21 cellular contexts compared by ENCODE assay signal in genomic region chr3:33865133-33865532, GRCh38.
DNase-seq lines count a peak whose midpoint lies in the region; ATAC-seq, FAIRE-seq and TF ChIP-seq lines count a peak whose summit lies in the region.
"Had no signal": no experiment of that assay in that cellular context is flagged by ENCODE, and none has a peak within 500 bp of the region (broad histone marks: within the 10 kb centered on the region; RNA-seq: fewer than 3 reads in every experiment).

No MANE protein-coding gene starts in this region.

- WGBS in esophagus squamous epithelium, 2 donors: 86 to 94% methylated on average over 4 of the region's 4 CpGs

- H3K27me3 Mint-ChIP-seq in WTC11 (ENCODE audit: low read depth): no peaks in the 10 kb centered on the region
- H3K27me3 Mint-ChIP-seq: CD4-positive, alpha-beta memory T cell; CD4-positive, CD25-positive, alpha-beta regulatory T cell; CD8-positive, alpha-beta memory T cell had no signal

- FAIRE-seq in GM12892 (lab: Jason Lieb, UNC): peak; percentile 62
- FAIRE-seq: D721Med, GM12891, GM18507 had no signal

- POLR2A ChIA-PET in WTC11 (lab: Charles Lee): no interaction called here

- H3K36me3 ChIP-seq in esophagus squamous epithelium: peaks cover 0 to 93% (median 9%) of the 10 kb centered on the region in 3 donors
- H3K36me3 ChIP-seq: BE2C had no signal

- ATAC-seq in WTC11 (peak; percentile 52), GM18873 (IDR thresholded peaks at IDR 0.05; ENCODE audit: low FRiP score, unreplicated experiment) (no peak), HG03565 (IDR thresholded peaks at IDR 0.05; ENCODE audit: unreplicated experiment) (no peak)

- CTCF ChIA-PET in WTC11 (lab: Charles Lee): interaction anchor here (0.8 to 1.2 kb wide), 2 partner anchors 11 to 19 kb away, joined by 3 read pairs; no protein-coding TSS in a partner anchor

- intact Hi-C loops in esophagus squamous epithelium (cut with DNase I): no loop called here

- peaks cover 22% of the 10 kb centered on the region for H3K36me3 Mint-ChIP-seq in WTC11

- H3K9me3 ChIP-seq in esophagus squamous epithelium: no peaks in the 10 kb centered on the region
- H3K9me3 ChIP-seq: BE2C, BLaER1 had no signal

- H3K4me3 ChIP-seq in esophagus squamous epithelium: no peak overlapping the region
- H3K4me3 ChIP-seq: BLaER1 had no signal

- H3K27me3 ChIP-seq in esophagus squamous epithelium: no peaks in the 10 kb centered on the region
- H3K27me3 ChIP-seq: BE2C, BLaER1 had no signal

- no peak overlapping the region for H3K27ac Mint-ChIP-seq in WTC11
- H3K27ac Mint-ChIP-seq: CD14-positive monocyte had no signal

- H3K4me3 Mint-ChIP-seq in WTC11: no peak overlapping the region
- H3K4me3 Mint-ChIP-seq: CD14-positive monocyte; CD4-positive, alpha-beta memory T cell; CD4-positive, CD25-positive, alpha-beta regulatory T cell; CD8-positive, alpha-beta memory T cell had no signal

- H3K4me1 ChIP-seq in esophagus squamous epithelium: no peaks in the 10 kb centered on the region
- H3K4me1 ChIP-seq: BE2C, BLaER1 had no signal

- no peak for TF ChIP-seq POLR2A in GM12892 (IDR thresholded peaks at IDR 0.05; ENCODE audit: low read depth, low read length)
- no peak for TF ChIP-seq POLR2A in esophagus squamous epithelium (IDR thresholded peaks at IDR 0.05)

- no peak overlapping the region for H3K27ac ChIP-seq in esophagus squamous epithelium
- H3K27ac ChIP-seq: BLaER1 had no signal

- no peaks in the 10 kb centered on the region for H3K4me1 Mint-ChIP-seq in WTC11
- H3K4me1 Mint-ChIP-seq: CD14-positive monocyte; CD8-positive, alpha-beta memory T cell had no signal

- TF ChIP-seq CTCF in WTC11 (IDR thresholded peaks at IDR 0.05): no peak
- no peak for TF ChIP-seq CTCF in esophagus squamous epithelium (IDR thresholded peaks at IDR 0.05)

- H3K9me3 Mint-ChIP-seq in WTC11: no peaks in the 10 kb centered on the region
- H3K9me3 Mint-ChIP-seq: CD14-positive monocyte; CD4-positive, alpha-beta memory T cell; CD4-positive, CD25-positive, alpha-beta regulatory T cell; CD8-positive, alpha-beta memory T cell had no signal

- peak; percentile 16 for DNase-seq in D341Med (ENCODE audit: low spot score)
- DNase-seq in GM12892 (ENCODE audit: insufficient read length): no peak
- DNase-seq in WTC11 (ENCODE audit: low spot score): no peak
- no peak for DNase-seq in esophagus squamous epithelium (lab: John Stamatoyannopoulos, UW)
- DNase-seq: 8988T; ACHN; BE2C; C1 segment of cervical spinal cord; CD4-positive, alpha-beta memory T cell; CD4-positive, CD25-positive, alpha-beta regulatory T cell; CD8-positive, alpha-beta memory T cell; COR-L47; DMS79 treated with DMSO at 0.1 percent for 48 hours; GF-D8 had no signal

TF ChIP-seq in WTC11, 78 proteins besides CTCF, POLR2A, EP300 and RAD21:
- TF ChIP-seq PRDM15 (CRISPR knock-in tag; IDR thresholded peaks at IDR 0.05): no peak
- TF ChIP-seq NFE2L1 (CRISPR knock-in tag; IDR thresholded peaks at IDR 0.05): no peak
- no peak for TF ChIP-seq ZNF138 (CRISPR knock-in tag; conservative IDR thresholded peaks at IDR 0.05)
- TF ChIP-seq MLX (CRISPR knock-in tag; IDR thresholded peaks at IDR 0.05): no peak
- TF ChIP-seq, protein P1, sequence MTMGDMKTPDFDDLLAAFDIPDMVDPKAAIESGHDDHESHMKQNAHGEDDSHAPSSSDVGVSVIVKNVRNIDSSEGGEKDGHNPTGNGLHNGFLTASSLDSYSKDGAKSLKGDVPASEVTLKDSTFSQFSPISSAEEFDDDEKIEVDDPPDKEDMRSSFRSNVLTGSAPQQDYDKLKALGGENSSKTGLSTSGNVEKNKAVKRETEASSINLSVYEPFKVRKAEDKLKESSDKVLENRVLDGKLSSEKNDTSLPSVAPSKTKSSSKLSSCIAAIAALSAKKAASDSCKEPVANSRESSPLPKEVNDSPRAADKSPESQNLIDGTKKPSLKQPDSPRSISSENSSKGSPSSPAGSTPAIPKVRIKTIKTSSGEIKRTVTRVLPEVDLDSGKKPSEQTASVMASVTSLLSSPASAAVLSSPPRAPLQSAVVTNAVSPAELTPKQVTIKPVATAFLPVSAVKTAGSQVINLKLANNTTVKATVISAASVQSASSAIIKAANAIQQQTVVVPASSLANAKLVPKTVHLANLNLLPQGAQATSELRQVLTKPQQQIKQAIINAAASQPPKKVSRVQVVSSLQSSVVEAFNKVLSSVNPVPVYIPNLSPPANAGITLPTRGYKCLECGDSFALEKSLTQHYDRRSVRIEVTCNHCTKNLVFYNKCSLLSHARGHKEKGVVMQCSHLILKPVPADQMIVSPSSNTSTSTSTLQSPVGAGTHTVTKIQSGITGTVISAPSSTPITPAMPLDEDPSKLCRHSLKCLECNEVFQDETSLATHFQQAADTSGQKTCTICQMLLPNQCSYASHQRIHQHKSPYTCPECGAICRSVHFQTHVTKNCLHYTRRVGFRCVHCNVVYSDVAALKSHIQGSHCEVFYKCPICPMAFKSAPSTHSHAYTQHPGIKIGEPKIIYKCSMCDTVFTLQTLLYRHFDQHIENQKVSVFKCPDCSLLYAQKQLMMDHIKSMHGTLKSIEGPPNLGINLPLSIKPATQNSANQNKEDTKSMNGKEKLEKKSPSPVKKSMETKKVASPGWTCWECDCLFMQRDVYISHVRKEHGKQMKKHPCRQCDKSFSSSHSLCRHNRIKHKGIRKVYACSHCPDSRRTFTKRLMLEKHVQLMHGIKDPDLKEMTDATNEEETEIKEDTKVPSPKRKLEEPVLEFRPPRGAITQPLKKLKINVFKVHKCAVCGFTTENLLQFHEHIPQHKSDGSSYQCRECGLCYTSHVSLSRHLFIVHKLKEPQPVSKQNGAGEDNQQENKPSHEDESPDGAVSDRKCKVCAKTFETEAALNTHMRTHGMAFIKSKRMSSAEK (CRISPR knock-in tag; IDR thresholded peaks at IDR 0.05; ENCODE audit: borderline replicate concordance): no peak
- no peak for TF ChIP-seq JAZF1 (CRISPR knock-in tag; IDR thresholded peaks at IDR 0.05)
- TF ChIP-seq, protein P2, sequence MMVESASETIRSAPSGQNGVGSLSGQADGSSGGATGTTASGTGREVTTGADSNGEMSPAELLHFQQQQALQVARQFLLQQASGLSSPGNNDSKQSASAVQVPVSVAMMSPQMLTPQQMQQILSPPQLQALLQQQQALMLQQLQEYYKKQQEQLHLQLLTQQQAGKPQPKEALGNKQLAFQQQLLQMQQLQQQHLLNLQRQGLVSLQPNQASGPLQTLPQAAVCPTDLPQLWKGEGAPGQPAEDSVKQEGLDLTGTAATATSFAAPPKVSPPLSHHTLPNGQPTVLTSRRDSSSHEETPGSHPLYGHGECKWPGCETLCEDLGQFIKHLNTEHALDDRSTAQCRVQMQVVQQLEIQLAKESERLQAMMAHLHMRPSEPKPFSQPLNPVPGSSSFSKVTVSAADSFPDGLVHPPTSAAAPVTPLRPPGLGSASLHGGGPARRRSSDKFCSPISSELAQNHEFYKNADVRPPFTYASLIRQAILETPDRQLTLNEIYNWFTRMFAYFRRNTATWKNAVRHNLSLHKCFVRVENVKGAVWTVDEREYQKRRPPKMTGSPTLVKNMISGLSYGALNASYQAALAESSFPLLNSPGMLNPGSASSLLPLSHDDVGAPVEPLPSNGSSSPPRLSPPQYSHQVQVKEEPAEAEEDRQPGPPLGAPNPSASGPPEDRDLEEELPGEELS (CRISPR knock-in tag; IDR thresholded peaks at IDR 0.05): no peak
- TF ChIP-seq TCF7 (CRISPR knock-in tag; IDR thresholded peaks at IDR 0.05; ENCODE audit: low read depth): no peak
- TF ChIP-seq MXD4 (CRISPR knock-in tag; IDR thresholded peaks at IDR 0.05; ENCODE audit: borderline replicate concordance): no peak
- TF ChIP-seq NR1H2 (CRISPR knock-in tag; IDR thresholded peaks at IDR 0.05): no peak
- TF ChIP-seq, protein P3, sequence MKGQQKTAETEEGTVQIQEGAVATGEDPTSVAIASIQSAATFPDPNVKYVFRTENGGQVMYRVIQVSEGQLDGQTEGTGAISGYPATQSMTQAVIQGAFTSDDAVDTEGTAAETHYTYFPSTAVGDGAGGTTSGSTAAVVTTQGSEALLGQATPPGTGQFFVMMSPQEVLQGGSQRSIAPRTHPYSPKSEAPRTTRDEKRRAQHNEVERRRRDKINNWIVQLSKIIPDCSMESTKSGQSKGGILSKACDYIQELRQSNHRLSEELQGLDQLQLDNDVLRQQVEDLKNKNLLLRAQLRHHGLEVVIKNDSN (CRISPR knock-in tag; IDR thresholded peaks at IDR 0.05): no peak
- TF ChIP-seq IRF2 (CRISPR knock-in tag; IDR thresholded peaks at IDR 0.05; ENCODE audit: borderline replicate concordance, low read depth): no peak
- no peak for TF ChIP-seq GTF2I (CRISPR knock-in tag; conservative IDR thresholded peaks at IDR 0.05)
